ENCODE assay signal across 11 cellular contexts in genomic region chr5:151134228-151134627, GRCh38.
DNase-seq lines count a peak whose midpoint lies in the region; ATAC-seq, FAIRE-seq and TF ChIP-seq lines count a peak whose summit lies in the region.
"Had no signal": no experiment of that assay in that cellular context is flagged by ENCODE, and none has a peak within 500 bp of the region (broad histone marks: within the 10 kb centered on the region; RNA-seq: fewer than 3 reads in every experiment).

No MANE protein-coding gene starts in this region.

- H3K4me3 Mint-ChIP-seq in activated naive CD8-positive, alpha-beta T cell = no peak overlapping the region
- H3K4me3 Mint-ChIP-seq in activated naive CD8-positive, alpha-beta T cell treated with anti-CD3 and anti-CD28 coated beads, Interleukin-2, amount 50 U/mL, for 24 hours = no peak overlapping the region
- peak overlapping the region; percentile 55 to 63 for H3K4me3 Mint-ChIP-seq in stimulated activated naive B cell treated with anti-CD40 and anti-IgM and Interleukin-4, amounts not matched to agents 10 μg/mL and 1 μg/mL and 100 μg/mL, for 72 hours

- H3K9ac ChIP-seq in OCI-LY3 (ENCODE audit: low read length) = no peak overlapping the region
- H3K9ac ChIP-seq: BLaER1, SK-N-SH had no signal

- no peak for FAIRE-seq in RCC 7860 (lab: Jason Lieb, UNC)

- H3K4me1 Mint-ChIP-seq in activated naive CD8-positive, alpha-beta T cell (ENCODE audit: low read depth) = peaks cover 77% of the 10 kb centered on the region
- peaks cover 72% of the 10 kb centered on the region for H3K4me1 Mint-ChIP-seq in activated naive CD8-positive, alpha-beta T cell treated with anti-CD3 and anti-CD28 coated beads, Interleukin-2, amount 50 U/mL, for 24 hours
- H3K4me1 Mint-ChIP-seq in stimulated activated naive B cell treated with anti-CD40 and anti-IgM and Interleukin-4, amounts not matched to agents 10 μg/mL and 1 μg/mL and 100 μg/mL, for 72 hours = peaks cover 84 to 100% of the 10 kb centered on the region in 2 donors

- H3K27me3 Mint-ChIP-seq in activated naive CD8-positive, alpha-beta T cell = no peaks in the 10 kb centered on the region
- H3K27me3 Mint-ChIP-seq in activated naive CD8-positive, alpha-beta T cell treated with anti-CD3 and anti-CD28 coated beads, Interleukin-2, amount 50 U/mL, for 24 hours = no peaks in the 10 kb centered on the region
- H3K27me3 Mint-ChIP-seq in stimulated activated naive B cell treated with anti-CD40 and anti-IgM and Interleukin-4, amounts not matched to agents 10 μg/mL and 1 μg/mL and 100 μg/mL, for 72 hours = no peaks in the 10 kb centered on the region

- no peak overlapping the region for H3K27ac ChIP-seq in OCI-LY3 (ENCODE audit: low read length)
- H3K27ac ChIP-seq: BLaER1 had no signal

- peaks cover 49% of the 10 kb centered on the region for H3K4me1 ChIP-seq in OCI-LY3 (ENCODE audit: low read length)

- TF ChIP-seq CTCF in OCI-LY3 (IDR thresholded peaks at IDR 0.05; ENCODE audit: low read depth, low read length) = no peak

- no peaks in the 10 kb centered on the region for H3K9me3 Mint-ChIP-seq in activated naive CD8-positive, alpha-beta T cell (ENCODE audit: low read depth)
- H3K9me3 Mint-ChIP-seq in activated naive CD8-positive, alpha-beta T cell treated with anti-CD3 and anti-CD28 coated beads, Interleukin-2, amount 50 U/mL, for 24 hours = no peaks in the 10 kb centered on the region
- H3K9me3 Mint-ChIP-seq in stimulated activated naive B cell treated with anti-CD40 and anti-IgM and Interleukin-4, amounts not matched to agents 10 μg/mL and 1 μg/mL and 100 μg/mL, for 72 hours = no peaks in the 10 kb centered on the region

- no peaks in the 10 kb centered on the region for H3K9me3 ChIP-seq in OCI-LY3 (ENCODE audit: insufficient read depth, low read length)
- H3K9me3 ChIP-seq: BLaER1, SK-N-SH had no signal

- H2AFZ ChIP-seq in OCI-LY3 (ENCODE audit: low read depth, low read length) = no peak overlapping the region

- no peaks in the 10 kb centered on the region for H3K36me3 ChIP-seq in OCI-LY3 (replicated peaks; ENCODE audit: low read depth, low read length)

- no peak for DNase-seq in activated naive CD8-positive, alpha-beta T cell treated with anti-CD3 and anti-CD28 coated beads, Interleukin-2, amount 50 U/mL, for 24 hours
- DNase-seq in stimulated activated naive B cell treated with anti-CD40 and anti-IgM and Interleukin-4, amounts not matched to agents 10 μg/mL and 1 μg/mL and 100 μg/mL, for 72 hours = no peak
- DNase-seq in stimulated activated CD4-positive, alpha-beta T cell treated with anti-CD3 and anti-CD28 coated beads, Interleukin-1b, Interleukin-23, amount 100 ng/mL, for 48 hours = no peak
- no peak for DNase-seq in RCC 7860 (ENCODE audit: low spot score)
- DNase-seq in RPMI8226 = no peak
- DNase-seq: NCI-H1092, SK-N-SH had no signal

- H3K36me3 Mint-ChIP-seq in activated naive CD8-positive, alpha-beta T cell = peaks cover 31% of the 10 kb centered on the region
- H3K36me3 Mint-ChIP-seq in activated naive CD8-positive, alpha-beta T cell treated with anti-CD3 and anti-CD28 coated beads, Interleukin-2, amount 50 U/mL, for 24 hours (ENCODE audit: low read depth) = peaks cover 86% of the 10 kb centered on the region
- H3K36me3 Mint-ChIP-seq in stimulated activated naive B cell treated with anti-CD40 and anti-IgM and Interleukin-4, amounts not matched to agents 10 μg/mL and 1 μg/mL and 100 μg/mL, for 72 hours = peaks cover 83 to 98% of the 10 kb centered on the region in 2 donors

- H4K20me1 ChIP-seq in OCI-LY3 (ENCODE audit: insufficient read depth, low read length) = no peaks in the 10 kb centered on the region
- H4K20me1 ChIP-seq: BLaER1 had no signal

- peaks cover 10% of the 10 kb centered on the region; the same call in 1 of the 2 replicates for H3K27me3 ChIP-seq in OCI-LY3 (ENCODE audit: low read depth, low read length)
- H3K27me3 ChIP-seq: BLaER1 had no signal

- H3K27ac Mint-ChIP-seq in activated naive CD8-positive, alpha-beta T cell = peak overlapping the region; percentile 38
- no peak overlapping the region for H3K27ac Mint-ChIP-seq in activated naive CD8-positive, alpha-beta T cell treated with anti-CD3 and anti-CD28 coated beads, Interleukin-2, amount 50 U/mL, for 24 hours
- H3K27ac Mint-ChIP-seq in stimulated activated naive B cell treated with anti-CD40 and anti-IgM and Interleukin-4, amounts not matched to agents 10 μg/mL and 1 μg/mL and 100 μg/mL, for 72 hours = peak overlapping the region; percentile 92

- H3K4me2 ChIP-seq in OCI-LY3 (ENCODE audit: low read length) = peak overlapping the region; percentile 77
- H3K4me2 ChIP-seq: BLaER1, SK-N-SH had no signal

- no peak overlapping the region for H3K4me3 ChIP-seq in OCI-LY3 (ENCODE audit: low read length)
- H3K4me3 ChIP-seq: BLaER1 had no signal

- no peaks in the 10 kb centered on the region for H3K79me2 ChIP-seq in OCI-LY3 (ENCODE audit: low read length)

- no peak for ATAC-seq in activated naive CD8-positive, alpha-beta T cell treated with anti-CD3 and anti-CD28 coated beads, Interleukin-2, amount 50 U/mL, for 24 hours
- ATAC-seq in HG02610 (IDR thresholded peaks at IDR 0.05; ENCODE audit: unreplicated experiment) = peak; percentile 73
- peak in 1 of 2 donors; percentile 17 for ATAC-seq in stimulated activated naive B cell treated with anti-CD40 and anti-IgM and Interleukin-4, amounts not matched to agents 10 μg/mL and 1 μg/mL and 100 μg/mL, for 72 hours (replicated peaks)

Comparison
In these comparisons a context has a peak if more than half of its experiments do, and no peak if none do; other contexts are left out.
1. H3K4me3 Mint-ChIP-seq: peak in stimulated activated naive B cell treated with anti-CD40 and anti-IgM and Interleukin-4, amounts not matched to agents 10 μg/mL and 1 μg/mL and 100 μg/mL, for 72 hours (2 of 2); none in activated naive CD8-positive, alpha-beta T cell (single experiment) and activated naive CD8-positive, alpha-beta T cell treated with anti-CD3 and anti-CD28 coated beads, Interleukin-2, amount 50 U/mL, for 24 hours (single experiment).